ENCODE assay signal across 28 cellular contexts in genomic region chr12:57370084-57370483, GRCh38.
"Had no signal": no experiment of that assay in that cellular context is flagged by ENCODE, and none has a peak within 500 bp of the region (broad histone marks: within the 10 kb centered on the region; RNA-seq: fewer than 3 reads in every experiment).

No MANE protein-coding gene starts in this region.

- H3K27me3 ChIP-seq: brain microvascular endothelial cell, dorsolateral prefrontal cortex had no signal

- ATAC-seq: activated CD8-positive, alpha-beta memory T cell treated with anti-CD3 and anti-CD28 coated beads, Interleukin-2, amount 10 ng/mL, durations not matched to agents 7 days and 5 days; esophagus mucosa; WTC11 had no signal

- H3K4me3 ChIP-seq: coronary artery, dorsolateral prefrontal cortex had no signal

- DNase-seq: activated CD4-positive, alpha-beta memory T cell treated with anti-CD3 and anti-CD28 coated beads, Interleukin-2, amount 10 ng/mL, durations not matched to agents 7 days and 5 days; activated CD4-positive, alpha-beta T cell treated with anti-CD3 and anti-CD28 coated beads for 1 hour; activated CD4-positive, alpha-beta T cell treated with anti-CD3 and anti-CD28 coated beads for 4 hours; activated CD4-positive, alpha-beta T cell treated with anti-CD3 and anti-CD28 coated beads, Interleukin-2, amount 10 ng/mL, durations not matched to agents 7 days and 5 days; activated CD4-positive, alpha-beta T cell treated with anti-CD3 and anti-CD28 coated beads, Interleukin-2, amount 50 U/mL, for 4 hours; activated CD8-positive, alpha-beta memory T cell treated with anti-CD3 and anti-CD28 coated beads, Interleukin-2, amount 10 ng/mL, durations not matched to agents 7 days and 5 days; activated CD8-positive, alpha-beta memory T cell treated with anti-CD3 and anti-CD28 coated beads, Interleukin-2, amount 50 U/mL, for 4 hours; activated effector memory CD4-positive, alpha-beta T cell treated with anti-CD3 and anti-CD28 coated beads, Interleukin-2, amount 50 U/mL, for 16 hours; activated naive CD4-positive, alpha-beta T cell; activated naive CD4-positive, alpha-beta T cell treated with anti-CD3 and anti-CD28 coated beads, Interleukin-2, amount 50 U/mL, for 16 hours; activated naive CD8-positive, alpha-beta T cell treated with anti-CD3 and anti-CD28 coated beads, Interleukin-2, amount 10 ng/mL, durations not matched to agents 7 days and 5 days; activated T-cell treated with anti-CD3 and anti-CD28 coated beads, Interleukin-2, amount 50 U/mL, for 1 hour; activated T-cell treated with anti-CD3 and anti-CD28 coated beads, Interleukin-2, amount 50 U/mL, for 48 hours; anterior cingulate cortex; brain microvascular endothelial cell; dorsolateral prefrontal cortex; effector memory CD4-positive, alpha-beta T cell; endodermal cell; foreskin fibroblast; head of caudate nucleus; T-helper 2 cell had no signal

- H3K27ac Mint-ChIP-seq: activated CD4-positive, alpha-beta memory T cell treated with anti-CD3 and anti-CD28 coated beads, Interleukin-2, amount 10 ng/mL, durations not matched to agents 7 days and 5 days; activated CD4-positive, alpha-beta T cell treated with anti-CD3 and anti-CD28 coated beads, Interleukin-2, amount 10 ng/mL, durations not matched to agents 7 days and 5 days; activated CD8-positive, alpha-beta memory T cell treated with anti-CD3 and anti-CD28 coated beads, Interleukin-2, amount 10 ng/mL, durations not matched to agents 7 days and 5 days; activated naive CD8-positive, alpha-beta T cell treated with anti-CD3 and anti-CD28 coated beads, Interleukin-2, amount 10 ng/mL, durations not matched to agents 7 days and 5 days; activated T-helper 1 cell treated with anti-CD3 and anti-CD28 coated beads, Interleukin-12 subunit alpha, Interleukin-12 subunit beta, Interleukin-2, Interleukin-4 antibody, amounts not matched to agents 30 ng/mL and 10 ng/mL and 1 ng/mL, durations not matched to agents 14 hours and 24 hours and 36 hours; activated T-helper 2 cell treated with anti-CD3 and anti-CD28 coated beads, Interferon-gamma antibody, Interleukin-2, Interleukin-4, amounts not matched to agents 10 μg/mL and 5 μg/mL and 100 μg/mL, durations not matched to agents 14 hours and 24 hours and 36 hours; dendritic cell treated with granulocyte-macrophage colony-stimulating factor and Interleukin-4, amounts not matched to agents 40 ng/mL and 50 ng/mL, for 4 days; endodermal cell had no signal

- H3K27me3 Mint-ChIP-seq: activated CD4-positive, alpha-beta memory T cell treated with anti-CD3 and anti-CD28 coated beads, Interleukin-2, amount 10 ng/mL, durations not matched to agents 7 days and 5 days; activated CD4-positive, alpha-beta T cell treated with anti-CD3 and anti-CD28 coated beads, Interleukin-2, amount 10 ng/mL, durations not matched to agents 7 days and 5 days; activated CD8-positive, alpha-beta memory T cell treated with anti-CD3 and anti-CD28 coated beads, Interleukin-2, amount 10 ng/mL, durations not matched to agents 7 days and 5 days; activated naive CD8-positive, alpha-beta T cell treated with anti-CD3 and anti-CD28 coated beads, Interleukin-2, amount 10 ng/mL, durations not matched to agents 7 days and 5 days; central memory CD8-positive, alpha-beta T cell; dendritic cell treated with granulocyte-macrophage colony-stimulating factor and Interleukin-4, amounts not matched to agents 40 ng/mL and 50 ng/mL, for 4 days had no signal

- H3K4me3 Mint-ChIP-seq: activated CD4-positive, alpha-beta memory T cell treated with anti-CD3 and anti-CD28 coated beads, Interleukin-2, amount 10 ng/mL, durations not matched to agents 7 days and 5 days; activated CD4-positive, alpha-beta T cell treated with anti-CD3 and anti-CD28 coated beads, Interleukin-2, amount 10 ng/mL, durations not matched to agents 7 days and 5 days; activated CD8-positive, alpha-beta memory T cell treated with anti-CD3 and anti-CD28 coated beads, Interleukin-2, amount 10 ng/mL, durations not matched to agents 7 days and 5 days; activated naive CD8-positive, alpha-beta T cell treated with anti-CD3 and anti-CD28 coated beads, Interleukin-2, amount 10 ng/mL, durations not matched to agents 7 days and 5 days; activated T-helper 1 cell treated with anti-CD3 and anti-CD28 coated beads, Interleukin-12 subunit alpha, Interleukin-12 subunit beta, Interleukin-2, Interleukin-4 antibody, amounts not matched to agents 30 ng/mL and 10 ng/mL and 1 ng/mL, durations not matched to agents 14 hours and 24 hours and 36 hours; central memory CD8-positive, alpha-beta T cell; dendritic cell treated with granulocyte-macrophage colony-stimulating factor and Interleukin-4, amounts not matched to agents 40 ng/mL and 50 ng/mL, for 4 days; endodermal cell; WTC11 had no signal

- H3K4me1 Mint-ChIP-seq: activated CD4-positive, alpha-beta memory T cell treated with anti-CD3 and anti-CD28 coated beads, Interleukin-2, amount 10 ng/mL, durations not matched to agents 7 days and 5 days; activated CD4-positive, alpha-beta T cell treated with anti-CD3 and anti-CD28 coated beads, Interleukin-2, amount 10 ng/mL, durations not matched to agents 7 days and 5 days; activated CD8-positive, alpha-beta memory T cell treated with anti-CD3 and anti-CD28 coated beads, Interleukin-2, amount 10 ng/mL, durations not matched to agents 7 days and 5 days; WTC11 had no signal

- H3K27ac ChIP-seq: brain microvascular endothelial cell, coronary artery, dorsolateral prefrontal cortex had no signal

- H3K36me3 ChIP-seq: brain microvascular endothelial cell had no signal

- H3K9me3 Mint-ChIP-seq: central memory CD8-positive, alpha-beta T cell; dendritic cell treated with granulocyte-macrophage colony-stimulating factor and Interleukin-4, amounts not matched to agents 40 ng/mL and 50 ng/mL, for 4 days had no signal
